In genomic region chr17:78497115-78497540, GRCh38 we compare ENCODE assay signal across 9 cellular contexts.
DNase-seq lines count a peak whose midpoint lies in the region; FAIRE-seq and TF ChIP-seq lines count a peak whose summit lies in the region.
"Had no signal": no experiment of that assay in that cellular context is flagged by ENCODE, and none has a peak within 500 bp of the region (broad histone marks: within the 10 kb centered on the region; RNA-seq: fewer than 3 reads in every experiment).

No MANE protein-coding gene starts in this region.

- H3K36me3 ChIP-seq in brain microvascular endothelial cell (replicated peaks) = no peaks in the 10 kb centered on the region
- no peaks in the 10 kb centered on the region for H3K36me3 ChIP-seq in small intestine (ENCODE audit: control insufficient read depth in 2 of 2, insufficient read depth in 2 of 2, low read length in 2 of 2)
- H3K36me3 ChIP-seq: BLaER1 had no signal

- 13 to 24% (median 18%) methylated on average over 10 of the region's 10 CpGs for WGBS in small intestine, 3 donors

- no peaks in the 10 kb centered on the region for H3K4me1 ChIP-seq in small intestine (ENCODE audit: control insufficient read depth in 2 of 2, insufficient read depth in 1 of 2, low read depth in 1 of 2, low read length in 1 of 2)

- in situ Hi-C loops in brain microvascular endothelial cell (cut with HindIII; ENCODE audit: low pct_ligation_motif_present, low sequenced_read_pairs) = loop anchor here (25.0 kb wide), 1 partner anchor 215 kb away; no protein-coding TSS in a partner anchor

- peaks cover 3% of the 10 kb centered on the region for H3K27me3 Mint-ChIP-seq in T-helper 2 cell treated with Interferon-gamma antibody and Interleukin-4, amounts not matched to agents 5 μg/mL and 100 μg/mL, for 36 hours (ENCODE audit: low read depth)

- H3K4me3 ChIP-seq in brain microvascular endothelial cell (ENCODE audit: low read depth, low read length) (no peak overlapping the region), small intestine (ENCODE audit: low read depth in 1 of 2, low read length in 2 of 2) (no peak overlapping the region)
- H3K4me3 ChIP-seq: BLaER1 had no signal

- DNase-seq in SIG-M5 treated with dmso at 0.1 percent for 504 hours (lab: John Stamatoyannopoulos, UW; ENCODE audit: unreplicated experiment) (peak; percentile 78), SIG-M5 (lab: John Stamatoyannopoulos, UW) (no peak), NCI-H2081 (lab: John Stamatoyannopoulos, UW) (peak; percentile 72 to 74), brain microvascular endothelial cell (peak; percentile 73), iPS DF 4.7 (ENCODE audit: extremely low read depth, low spot score) (peak; percentile 74), small intestine (peak; percentile 71), cortex of kidney (lab: John Stamatoyannopoulos, UW) (no peak)
- peak; percentile 16 for DNase-seq in T-helper 2 cell treated with Interferon-gamma antibody and Interleukin-4, amounts not matched to agents 5 μg/mL and 100 μg/mL, for 36 hours (ENCODE audit: low spot score)

- H3K27me3 ChIP-seq in brain microvascular endothelial cell (replicated peaks) (no peaks in the 10 kb centered on the region), small intestine (ENCODE audit: control insufficient read depth in 2 of 2, insufficient read depth in 2 of 2, low read length in 2 of 2) (no peaks in the 10 kb centered on the region)
- H3K27me3 ChIP-seq: BLaER1 had no signal

- no peaks in the 10 kb centered on the region for H3K9me3 Mint-ChIP-seq in T-helper 2 cell treated with Interferon-gamma antibody and Interleukin-4, amounts not matched to agents 5 μg/mL and 100 μg/mL, for 36 hours

- H3K4me3 Mint-ChIP-seq in T-helper 2 cell treated with Interferon-gamma antibody and Interleukin-4, amounts not matched to agents 5 μg/mL and 100 μg/mL, for 36 hours = no peak overlapping the region

- no peaks in the 10 kb centered on the region for H3K4me1 Mint-ChIP-seq in T-helper 2 cell treated with Interferon-gamma antibody and Interleukin-4, amounts not matched to agents 5 μg/mL and 100 μg/mL, for 36 hours (ENCODE audit: low read depth)

- no peak overlapping the region for H3K27ac ChIP-seq in brain microvascular endothelial cell
- H3K27ac ChIP-seq in small intestine (ENCODE audit: low read depth in 1 of 2, low read length in 1 of 2) = no peak overlapping the region
- H3K27ac ChIP-seq: BLaER1 had no signal

- TF ChIP-seq CTCF in brain microvascular endothelial cell (IDR thresholded peaks at IDR 0.05; ENCODE audit: low read depth, low read length, missing control alignments) = peak; percentile 90

- no peaks in the 10 kb centered on the region for H3K36me3 Mint-ChIP-seq in T-helper 2 cell treated with Interferon-gamma antibody and Interleukin-4, amounts not matched to agents 5 μg/mL and 100 μg/mL, for 36 hours (ENCODE audit: low read depth)

- no peak for FAIRE-seq in small intestine (lab: Jason Lieb, UNC)

- no peaks in the 10 kb centered on the region for H3K9me3 ChIP-seq in small intestine (ENCODE audit: control insufficient read depth, low read depth)
- H3K9me3 ChIP-seq: BLaER1 had no signal

- H3K27ac Mint-ChIP-seq in T-helper 2 cell treated with Interferon-gamma antibody and Interleukin-4, amounts not matched to agents 5 μg/mL and 100 μg/mL, for 36 hours = no peak overlapping the region

Comparison
In these comparisons a context has a peak if more than half of its experiments do, and no peak if none do; other contexts are left out.
1. DNase-seq: peak in SIG-M5 treated with dmso at 0.1 percent for 504 hours (single experiment), NCI-H2081 (2 of 2), T-helper 2 cell treated with Interferon-gamma antibody and Interleukin-4, amounts not matched to agents 5 μg/mL and 100 μg/mL, for 36 hours (single experiment), brain microvascular endothelial cell (single experiment), iPS DF 4.7 (single experiment) and small intestine (single experiment); none in SIG-M5 (single experiment) and cortex of kidney (single experiment).